Comparison of ENCODE assay signal across 1 cellular context in the genomic region with DNA sequence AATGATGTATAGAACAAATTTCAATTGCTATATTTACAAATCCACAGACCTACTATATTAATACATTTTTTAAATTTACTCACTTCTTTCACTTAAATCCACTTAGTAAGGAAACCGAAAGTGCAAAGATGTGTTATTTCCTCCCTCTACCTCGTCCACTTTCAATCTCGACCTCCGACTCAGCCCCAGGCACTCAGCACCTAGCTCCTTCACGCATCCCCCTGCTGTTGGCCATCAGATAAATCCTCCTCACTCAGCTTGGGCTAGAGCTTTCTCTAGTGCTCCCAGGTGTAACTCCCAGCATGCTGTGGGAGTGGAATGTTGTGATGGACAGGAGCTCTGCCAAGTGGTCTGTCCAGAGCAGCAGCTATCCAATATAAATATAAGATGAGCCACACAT.
TF ChIP-seq lines count a peak whose summit lies in the region.

No MANE protein-coding gene starts in this region.

TF ChIP-seq in WTC11, 78 proteins besides CTCF, POLR2A, EP300 and RAD21 (continued from another document):
- TF ChIP-seq, protein P1, sequence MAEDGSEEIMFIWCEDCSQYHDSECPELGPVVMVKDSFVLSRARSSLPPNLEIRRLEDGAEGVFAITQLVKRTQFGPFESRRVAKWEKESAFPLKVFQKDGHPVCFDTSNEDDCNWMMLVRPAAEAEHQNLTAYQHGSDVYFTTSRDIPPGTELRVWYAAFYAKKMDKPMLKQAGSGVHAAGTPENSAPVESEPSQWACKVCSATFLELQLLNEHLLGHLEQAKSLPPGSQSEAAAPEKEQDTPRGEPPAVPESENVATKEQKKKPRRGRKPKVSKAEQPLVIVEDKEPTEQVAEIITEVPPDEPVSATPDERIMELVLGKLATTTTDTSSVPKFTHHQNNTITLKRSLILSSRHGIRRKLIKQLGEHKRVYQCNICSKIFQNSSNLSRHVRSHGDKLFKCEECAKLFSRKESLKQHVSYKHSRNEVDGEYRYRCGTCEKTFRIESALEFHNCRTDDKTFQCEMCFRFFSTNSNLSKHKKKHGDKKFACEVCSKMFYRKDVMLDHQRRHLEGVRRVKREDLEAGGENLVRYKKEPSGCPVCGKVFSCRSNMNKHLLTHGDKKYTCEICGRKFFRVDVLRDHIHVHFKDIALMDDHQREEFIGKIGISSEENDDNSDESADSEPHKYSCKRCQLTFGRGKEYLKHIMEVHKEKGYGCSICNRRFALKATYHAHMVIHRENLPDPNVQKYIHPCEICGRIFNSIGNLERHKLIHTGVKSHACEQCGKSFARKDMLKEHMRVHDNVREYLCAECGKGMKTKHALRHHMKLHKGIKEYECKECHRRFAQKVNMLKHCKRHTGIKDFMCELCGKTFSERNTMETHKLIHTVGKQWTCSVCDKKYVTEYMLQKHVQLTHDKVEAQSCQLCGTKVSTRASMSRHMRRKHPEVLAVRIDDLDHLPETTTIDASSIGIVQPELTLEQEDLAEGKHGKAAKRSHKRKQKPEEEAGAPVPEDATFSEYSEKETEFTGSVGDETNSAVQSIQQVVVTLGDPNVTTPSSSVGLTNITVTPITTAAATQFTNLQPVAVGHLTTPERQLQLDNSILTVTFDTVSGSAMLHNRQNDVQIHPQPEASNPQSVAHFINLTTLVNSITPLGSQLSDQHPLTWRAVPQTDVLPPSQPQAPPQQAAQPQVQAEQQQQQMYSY (CRISPR knock-in tag; IDR thresholded peaks at IDR 0.05), result no peak
- TF ChIP-seq, protein P2, sequence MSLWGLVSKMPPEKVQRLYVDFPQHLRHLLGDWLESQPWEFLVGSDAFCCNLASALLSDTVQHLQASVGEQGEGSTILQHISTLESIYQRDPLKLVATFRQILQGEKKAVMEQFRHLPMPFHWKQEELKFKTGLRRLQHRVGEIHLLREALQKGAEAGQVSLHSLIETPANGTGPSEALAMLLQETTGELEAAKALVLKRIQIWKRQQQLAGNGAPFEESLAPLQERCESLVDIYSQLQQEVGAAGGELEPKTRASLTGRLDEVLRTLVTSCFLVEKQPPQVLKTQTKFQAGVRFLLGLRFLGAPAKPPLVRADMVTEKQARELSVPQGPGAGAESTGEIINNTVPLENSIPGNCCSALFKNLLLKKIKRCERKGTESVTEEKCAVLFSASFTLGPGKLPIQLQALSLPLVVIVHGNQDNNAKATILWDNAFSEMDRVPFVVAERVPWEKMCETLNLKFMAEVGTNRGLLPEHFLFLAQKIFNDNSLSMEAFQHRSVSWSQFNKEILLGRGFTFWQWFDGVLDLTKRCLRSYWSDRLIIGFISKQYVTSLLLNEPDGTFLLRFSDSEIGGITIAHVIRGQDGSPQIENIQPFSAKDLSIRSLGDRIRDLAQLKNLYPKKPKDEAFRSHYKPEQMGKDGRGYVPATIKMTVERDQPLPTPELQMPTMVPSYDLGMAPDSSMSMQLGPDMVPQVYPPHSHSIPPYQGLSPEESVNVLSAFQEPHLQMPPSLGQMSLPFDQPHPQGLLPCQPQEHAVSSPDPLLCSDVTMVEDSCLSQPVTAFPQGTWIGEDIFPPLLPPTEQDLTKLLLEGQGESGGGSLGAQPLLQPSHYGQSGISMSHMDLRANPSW (CRISPR knock-in tag; conservative IDR thresholded peaks at IDR 0.05; ENCODE audit: low read depth), result no peak
- TF ChIP-seq ZNF138 (CRISPR knock-in tag; conservative IDR thresholded peaks at IDR 0.05) (no peak), SOX15 (CRISPR knock-in tag; IDR thresholded peaks at IDR 0.05) (no peak), NR2C2 (CRISPR knock-in tag; IDR thresholded peaks at IDR 0.05) (no peak), NR1H2 (CRISPR knock-in tag; IDR thresholded peaks at IDR 0.05) (no peak)
